Comparison of ENCODE assay signal across 26 cellular contexts in genomic region chr18:35888329-35888728, GRCh38.
"Had no signal": no experiment of that assay in that cellular context is flagged by ENCODE, and none has a peak within 500 bp of the region (broad histone marks: within the 10 kb centered on the region; RNA-seq: fewer than 3 reads in every experiment).

No MANE protein-coding gene starts in this region.

- H3K27ac Mint-ChIP-seq: activated naive CD4-positive, alpha-beta T cell treated with anti-CD3 and anti-CD28 coated beads, Interleukin-2, amount 50 U/mL, for 72 hours; activated T-cell treated with anti-CD3 and anti-CD28 coated beads, Interleukin-2, amount 50 U/mL, for 24 hours; activated T-helper 17 cell treated with anti-CD3 and anti-CD28 coated beads, Interleukin-2, amount 50 U/mL, for 72 hours; brain; memory B cell; natural killer cell treated with Interleukin-12 subunit alpha and Interleukin-12 subunit beta and Interleukin-15 and Interleukin-18, amount 100 ng/mL, for 72 hours; type B pancreatic cell had no signal

- DNase-seq: activated CD4-positive, alpha-beta T cell treated with anti-CD3 and anti-CD28 coated beads, Interleukin-2, amount 50 U/mL, for 1 hour; activated T-cell treated with anti-CD3 and anti-CD28 coated beads, Interleukin-2, amount 50 U/mL, for 24 hours; aorta; caudate nucleus; dermis blood vessel endothelial cell; effector CD8-positive, alpha-beta T cell; gastrocnemius medialis; islet precursor cell; left cardiac atrium; ovary; psoas muscle; spleen; stimulated activated CD4-positive, alpha-beta T cell treated with anti-CD3 and anti-CD28 coated beads, Interleukin-4, amount 100 ng/mL, for 1 hour; stimulated activated naive CD4-positive, alpha-beta T cell treated with Interleukin-2 at 50 U/mL for 16 hours had no signal

- H3K4me3 Mint-ChIP-seq: activated T-cell treated with anti-CD3 and anti-CD28 coated beads, Interleukin-2, amount 50 U/mL, for 24 hours; activated T-helper 17 cell treated with anti-CD3 and anti-CD28 coated beads, Interleukin-2, amount 50 U/mL, for 72 hours; brain; memory B cell; natural killer cell treated with Interleukin-12 subunit alpha and Interleukin-12 subunit beta and Interleukin-15 and Interleukin-18, amount 100 ng/mL, for 72 hours; type B pancreatic cell had no signal

- ATAC-seq: activated CD4-positive, CD25-positive, alpha-beta regulatory T cell treated with anti-CD3 and anti-CD28 coated beads, Interleukin-2, amount 50 U/mL, for 24 hours; activated naive CD4-positive, alpha-beta T cell treated with anti-CD3 and anti-CD28 coated beads, Interleukin-2, amount 50 U/mL, for 72 hours; activated T-helper 17 cell treated with anti-CD3 and anti-CD28 coated beads, Interleukin-2, amount 50 U/mL, for 72 hours; esophagus mucosa; gastrocnemius medialis; left cardiac atrium; psoas muscle had no signal

- H3K4me1 Mint-ChIP-seq: activated T-helper 17 cell treated with anti-CD3 and anti-CD28 coated beads, Interleukin-2, amount 50 U/mL, for 72 hours; memory B cell had no signal

- H3K27me3 ChIP-seq: gastrocnemius medialis, neutrophil, ovary, right atrium auricular region, vagina had no signal

- H3K36me3 Mint-ChIP-seq: brain, type B pancreatic cell had no signal

- H3K27ac ChIP-seq: gastrocnemius medialis, neutrophil, ovary, psoas muscle, spleen, thoracic aorta, vagina had no signal

- H3K9me3 ChIP-seq: gastrocnemius medialis, neutrophil, ovary, psoas muscle, vagina had no signal

- H3K4me3 ChIP-seq: gastrocnemius medialis, ovary, psoas muscle, right atrium auricular region, spleen, thoracic aorta, vagina had no signal

- H3K36me3 ChIP-seq: gastrocnemius medialis, neutrophil, ovary, right atrium auricular region, spleen, thoracic aorta, vagina had no signal

- H3K4me1 ChIP-seq: gastrocnemius medialis, psoas muscle, right atrium auricular region, spleen, vagina had no signal
